Comparison of ENCODE assay signal across 20 cellular contexts in genomic region chr18:6859676-6860422, GRCh38.
"Had no signal": no experiment of that assay in that cellular context is flagged by ENCODE, and none has a peak within 500 bp of the region (broad histone marks: within the 10 kb centered on the region; RNA-seq: fewer than 3 reads in every experiment).

No MANE protein-coding gene starts in this region.

- H3K4me3 ChIP-seq: colonic mucosa, dorsolateral prefrontal cortex, spleen, thoracic aorta, vagina had no signal

- H3K4me1 ChIP-seq: colonic mucosa, spleen, vagina had no signal

- H3K4me1 Mint-ChIP-seq: activated naive CD8-positive, alpha-beta T cell treated with anti-CD3 and anti-CD28 coated beads for 36 hours; memory B cell; naive B cell had no signal

- H3K27ac ChIP-seq: colonic mucosa, dorsolateral prefrontal cortex, epithelial cell of prostate, spleen, thoracic aorta, vagina had no signal

- H3K9me3 Mint-ChIP-seq: activated naive CD8-positive, alpha-beta T cell treated with anti-CD3 and anti-CD28 coated beads for 36 hours; memory B cell; naive B cell; type B pancreatic cell had no signal

- H3K27me3 Mint-ChIP-seq: activated naive CD8-positive, alpha-beta T cell treated with anti-CD3 and anti-CD28 coated beads for 36 hours; memory B cell; naive B cell; type B pancreatic cell had no signal

- H3K4me3 Mint-ChIP-seq: activated naive CD8-positive, alpha-beta T cell treated with anti-CD3 and anti-CD28 coated beads for 36 hours; activated T-cell treated with anti-CD3 and anti-CD28 coated beads, Interleukin-2, amount 50 U/mL, for 4 hours; memory B cell; naive B cell; type B pancreatic cell had no signal

- DNase-seq: activated naive CD4-positive, alpha-beta T cell treated with Interleukin-2 at 50 U/mL for 16 hours; activated naive CD8-positive, alpha-beta T cell treated with anti-CD3 and anti-CD28 coated beads for 36 hours; activated T-cell treated with anti-CD3 and anti-CD28 coated beads, Interleukin-2, amount 50 U/mL, for 4 hours; amygdala; colonic mucosa; dorsolateral prefrontal cortex; foreskin melanocyte; glutamatergic neuron; hippocampal formation; left cardiac atrium; naive B cell; retina; spleen; stimulated activated CD4-positive, alpha-beta T cell treated with anti-CD3 and anti-CD28 coated beads, Interleukin-4, amount 100 ng/mL, for 1 hour; stimulated activated naive CD4-positive, alpha-beta T cell treated with Interleukin-2 at 50 U/mL for 16 hours had no signal

- H3K9me3 ChIP-seq: colonic mucosa, thoracic aorta, vagina had no signal

- H3K36me3 Mint-ChIP-seq: activated naive CD8-positive, alpha-beta T cell treated with anti-CD3 and anti-CD28 coated beads for 36 hours; memory B cell; naive B cell had no signal

- ATAC-seq: activated T-cell treated with anti-CD3 and anti-CD28 coated beads, Interleukin-2, amount 50 U/mL, for 4 hours; left cardiac atrium had no signal

- H3K27me3 ChIP-seq: colonic mucosa, dorsolateral prefrontal cortex, spleen, vagina had no signal

- H3K36me3 ChIP-seq: colonic mucosa, thoracic aorta, vagina had no signal

- H3K27ac Mint-ChIP-seq: activated naive CD8-positive, alpha-beta T cell treated with anti-CD3 and anti-CD28 coated beads for 36 hours; memory B cell; naive B cell; type B pancreatic cell had no signal
